In genomic region chr4:24551492-24552330, GRCh38 we compare ENCODE assay signal across 1 cellular context.
TF ChIP-seq lines count a peak whose summit lies in the region.

No MANE protein-coding gene starts in this region.

TF ChIP-seq in GM23338, 12 proteins besides CTCF, POLR2A, EP300 and RAD21 (continued from another document):
- no peak for TF ChIP-seq ZNF462 (CRISPR knock-in tag; IDR thresholded peaks at IDR 0.05)
- TF ChIP-seq ZNF114 (CRISPR knock-in tag; IDR thresholded peaks at IDR 0.05), result no peak
TF ChIP-seq in GM23338: peak in this region for 0.
